ENCODE assay signal across 14 cellular contexts in the genomic region with DNA sequence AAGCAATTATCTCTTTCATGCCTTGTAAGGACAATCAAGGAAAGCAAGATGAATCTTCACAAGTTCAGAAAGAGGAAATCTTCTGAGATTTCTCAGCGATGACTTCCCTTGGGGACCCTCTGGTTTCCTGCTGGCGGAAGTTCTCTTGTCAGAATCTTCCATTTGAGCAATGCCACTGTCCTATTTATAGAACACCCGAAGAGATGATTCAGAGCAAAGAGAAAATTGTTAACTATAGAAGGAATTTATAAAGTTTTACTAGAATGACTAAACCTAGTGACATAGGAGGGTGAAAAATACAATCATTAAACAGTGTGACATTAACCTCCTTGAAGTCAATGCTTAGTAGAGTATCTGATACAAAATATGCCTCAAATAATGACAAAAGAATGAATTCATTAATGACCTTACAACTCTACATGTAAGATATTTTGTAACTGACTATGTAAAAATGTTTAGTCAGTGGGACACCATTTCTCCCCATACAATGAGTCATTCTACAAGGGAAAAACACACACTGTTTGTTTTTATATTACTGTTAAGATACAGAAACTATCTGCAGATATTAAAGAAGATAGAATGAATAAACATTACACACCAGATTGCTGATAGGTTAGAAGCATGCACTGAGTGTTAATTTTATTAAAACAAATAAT.
DNase-seq lines count a peak whose midpoint lies in the region; ATAC-seq and TF ChIP-seq lines count a peak whose summit lies in the region.
"Had no signal": no experiment of that assay in that cellular context is flagged by ENCODE, and none has a peak within 500 bp of the region (broad histone marks: within the 10 kb centered on the region; RNA-seq: fewer than 3 reads in every experiment).

No MANE protein-coding gene starts in this region.

- H3K4me3 ChIP-seq in fibroblast of pulmonary artery (replicated peaks; ENCODE audit: low read depth, low read length): no peak overlapping the region
- H3K4me3 ChIP-seq: transverse colon had no signal

- TF ChIP-seq CTCF in fibroblast of pulmonary artery (IDR thresholded peaks at IDR 0.05; ENCODE audit: low read length, missing control alignments): no peak

- DNase-seq in KG1 (lab: John Stamatoyannopoulos, UW) (peak; percentile 1), fibroblast of pulmonary artery (ENCODE audit: low read depth) (peak; percentile 14), DMS79 (lab: John Stamatoyannopoulos, UW) (no peak), globus pallidus (ENCODE audit: low spot score) (no peak)
- no peak for DNase-seq in stimulated activated CD4-positive, alpha-beta T cell treated with anti-CD3 and anti-CD28 coated beads, Interleukin-15, amount 100 ng/mL, for 24 hours
- DNase-seq: DND-41; foreskin melanocyte; NCI-H1105; Right ventricle myocardium superior; stimulated activated CD4-positive, alpha-beta T cell treated with anti-CD3 and anti-CD28 coated beads, Interleukin-1b, Interleukin-23, amount 100 ng/mL, for 48 hours; transverse colon had no signal

- ATAC-seq in GM18907 (IDR thresholded peaks at IDR 0.05; ENCODE audit: unreplicated experiment): peak; percentile 96
- peak; percentile 83 for ATAC-seq in HG02678 (IDR thresholded peaks at IDR 0.05; ENCODE audit: unreplicated experiment)
- ATAC-seq in GM21526 (IDR thresholded peaks at IDR 0.05; ENCODE audit: low FRiP score, unreplicated experiment): no peak

Comparison
In these comparisons a context has a peak if more than half of its experiments do, and no peak if none do; other contexts are left out.
1. DNase-seq: peak in KG1 (single experiment) and fibroblast of pulmonary artery (single experiment); none in stimulated activated CD4-positive, alpha-beta T cell treated with anti-CD3 and anti-CD28 coated beads, Interleukin-15, amount 100 ng/mL, for 24 hours (single experiment), DMS79 (single experiment) and globus pallidus (single experiment).